In genomic region chr5:179869101-179869500, GRCh38 we compare ENCODE assay signal across 17 cellular contexts.
"Had no signal": no experiment of that assay in that cellular context is flagged by ENCODE, and none has a peak within 500 bp of the region (broad histone marks: within the 10 kb centered on the region; RNA-seq: fewer than 3 reads in every experiment).

No MANE protein-coding gene starts in this region.

- H3K9me3 ChIP-seq: suprapubic skin had no signal

- H3K4me3 Mint-ChIP-seq: activated B cell treated with CpG ODN at 0.5 μM for 24 hours; activated CD8-positive, alpha-beta T cell treated with anti-CD3 and anti-CD28 coated beads for 36 hours; activated naive CD8-positive, alpha-beta T cell treated with anti-CD3 and anti-CD28 coated beads, Interleukin-2, amount 10 ng/mL, durations not matched to agents 7 days and 5 days; effector memory CD8-positive, alpha-beta T cell; immature natural killer cell; stimulated activated naive CD8-positive, alpha-beta T cell treated with anti-CD3 and anti-CD28 coated beads, Interleukin-15, Interleukin-2, amounts not matched to agents 100 ng/mL and 50 ng/mL, for 24 hours; T-helper 2 cell treated with Interferon-gamma antibody and Interleukin-4, amounts not matched to agents 5 μg/mL and 100 μg/mL, for 36 hours had no signal

- H3K4me1 Mint-ChIP-seq: activated B cell treated with CpG ODN at 0.5 μM for 24 hours; activated naive CD8-positive, alpha-beta T cell treated with anti-CD3 and anti-CD28 coated beads, Interleukin-2, amount 10 ng/mL, durations not matched to agents 7 days and 5 days; immature natural killer cell had no signal

- H3K27ac Mint-ChIP-seq: activated B cell treated with CpG ODN at 0.5 μM for 24 hours; activated CD8-positive, alpha-beta T cell treated with anti-CD3 and anti-CD28 coated beads for 36 hours; activated naive CD8-positive, alpha-beta T cell treated with anti-CD3 and anti-CD28 coated beads, Interleukin-2, amount 10 ng/mL, durations not matched to agents 7 days and 5 days; immature natural killer cell; stimulated activated naive CD8-positive, alpha-beta T cell treated with anti-CD3 and anti-CD28 coated beads, Interleukin-15, Interleukin-2, amounts not matched to agents 100 ng/mL and 50 ng/mL, for 24 hours had no signal

- H3K27ac ChIP-seq: epithelial cell of prostate, suprapubic skin had no signal

- H3K27me3 Mint-ChIP-seq: activated B cell treated with CpG ODN at 0.5 μM for 24 hours; activated CD8-positive, alpha-beta T cell treated with anti-CD3 and anti-CD28 coated beads for 36 hours; activated naive CD8-positive, alpha-beta T cell treated with anti-CD3 and anti-CD28 coated beads, Interleukin-2, amount 10 ng/mL, durations not matched to agents 7 days and 5 days; effector memory CD8-positive, alpha-beta T cell; stimulated activated naive CD8-positive, alpha-beta T cell treated with anti-CD3 and anti-CD28 coated beads, Interleukin-15, Interleukin-2, amounts not matched to agents 100 ng/mL and 50 ng/mL, for 24 hours had no signal

- H3K4me3 ChIP-seq: suprapubic skin had no signal

- H3K9me3 Mint-ChIP-seq: activated B cell treated with CpG ODN at 0.5 μM for 24 hours; activated CD8-positive, alpha-beta T cell treated with anti-CD3 and anti-CD28 coated beads for 36 hours; activated naive CD8-positive, alpha-beta T cell treated with anti-CD3 and anti-CD28 coated beads, Interleukin-2, amount 10 ng/mL, durations not matched to agents 7 days and 5 days; effector memory CD8-positive, alpha-beta T cell; immature natural killer cell; stimulated activated naive CD8-positive, alpha-beta T cell treated with anti-CD3 and anti-CD28 coated beads, Interleukin-15, Interleukin-2, amounts not matched to agents 100 ng/mL and 50 ng/mL, for 24 hours; T-helper 2 cell treated with Interferon-gamma antibody and Interleukin-4, amounts not matched to agents 5 μg/mL and 100 μg/mL, for 36 hours had no signal

- H3K27me3 ChIP-seq: suprapubic skin had no signal

- ATAC-seq: activated CD8-positive, alpha-beta T cell treated with anti-CD3 and anti-CD28 coated beads for 36 hours; effector memory CD8-positive, alpha-beta T cell; left colon had no signal

- DNase-seq: activated B cell treated with CpG ODN at 0.5 μM for 24 hours; activated CD4-positive, alpha-beta T cell treated with anti-CD3 and anti-CD28 coated beads for 48 hours; activated CD8-positive, alpha-beta T cell treated with anti-CD3 and anti-CD28 coated beads for 36 hours; activated gamma-delta T cell treated with Interleukin-2 at 50 U/mL for 16 hours; activated naive CD8-positive, alpha-beta T cell treated with anti-CD3 and anti-CD28 coated beads, Interleukin-2, amount 10 ng/mL, durations not matched to agents 7 days and 5 days; dermis blood vessel endothelial cell; effector memory CD8-positive, alpha-beta T cell; foreskin melanocyte; immature natural killer cell; left colon; midbrain; small intestine; trophoblast cell had no signal

- FAIRE-seq: small intestine had no signal
